In the genomic region with DNA sequence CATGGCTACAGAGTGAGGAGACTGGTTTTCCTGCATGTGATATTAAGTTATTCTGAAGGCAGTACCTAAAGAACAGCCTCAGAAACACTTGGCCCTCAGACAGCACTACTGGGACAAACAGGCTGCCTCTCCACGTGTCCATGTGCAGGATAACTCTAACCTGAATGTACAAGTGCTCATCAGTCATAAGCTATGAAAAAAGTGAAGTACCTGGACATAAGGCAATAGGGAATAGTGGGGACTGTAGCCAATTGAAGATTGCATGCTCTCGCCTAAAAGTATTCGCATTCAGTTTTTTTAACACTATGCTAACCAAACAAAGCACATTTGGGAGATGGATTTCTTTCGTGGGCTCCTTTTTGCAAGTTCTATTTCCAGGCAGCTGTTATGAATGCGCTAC, we compare ENCODE assay signal across 27 cellular contexts. TPM values are rescaled to one million over a fixed set of nuclear protein-coding genes. Genes with fewer than 3 reads are reported as not detected.
"Had no signal": no experiment of that assay in that cellular context is flagged by ENCODE, and none has a peak within 500 bp of the region (broad histone marks: within the 10 kb centered on the region; RNA-seq: fewer than 3 reads in every experiment).

No MANE protein-coding gene starts in this region.

- H3K27ac ChIP-seq: dorsolateral prefrontal cortex, lower lobe of right lung, neural progenitor cell, prostate gland, right atrium auricular region, stomach, thyroid gland, vagina had no signal

- H3K27me3 ChIP-seq: neural progenitor cell, right atrium auricular region, stomach, thyroid gland, vagina had no signal

- H3K36me3 Mint-ChIP-seq: mesothelial cell of epicardium; naive B cell; neural progenitor cell; stimulated activated effector memory CD8-positive, alpha-beta T cell treated with anti-CD3 and anti-CD28 coated beads, Interleukin-12 subunit alpha, Interleukin-12 subunit beta, amount 100 ng/mL, for 72 hours had no signal

- DNase-seq: dorsolateral prefrontal cortex; effector CD4-positive, alpha-beta T cell; hypothalamus; immature natural killer cell; islet precursor cell; kidney glomerular epithelial cell; left colon; left ventricle myocardium superior; lower lobe of right lung; mucosa of descending colon; naive B cell; stimulated activated CD4-positive, alpha-beta T cell treated with anti-CD3 and anti-CD28 coated beads, Interleukin-12 subunit alpha, Interleukin-12 subunit beta, amount 100 ng/mL, for 4 hours; stimulated activated CD4-positive, alpha-beta T cell treated with anti-CD3 and anti-CD28 coated beads, Interleukin-1b, Interleukin-23, amount 100 ng/mL, for 48 hours; stimulated activated CD4-positive, alpha-beta T cell treated with anti-CD3 and anti-CD28 coated beads, Interleukin-4, amount 100 ng/mL, for 24 hours; stimulated activated naive CD4-positive, alpha-beta T cell treated with Interleukin-2 at 50 U/mL for 16 hours; stomach; thyroid gland; trophoblast cell had no signal

- H3K4me1 ChIP-seq: lower lobe of right lung, prostate gland, vagina had no signal

- H3K9me3 ChIP-seq: lower lobe of right lung, mucosa of descending colon, prostate gland, right atrium auricular region, stomach, thyroid gland, vagina had no signal

- H3K27ac Mint-ChIP-seq: immature natural killer cell; mesothelial cell of epicardium; naive B cell; nephron; neural progenitor cell; stimulated activated effector memory CD8-positive, alpha-beta T cell treated with anti-CD3 and anti-CD28 coated beads, Interleukin-12 subunit alpha, Interleukin-12 subunit beta, amount 100 ng/mL, for 72 hours had no signal

- H3K4me2 ChIP-seq: neural progenitor cell, smooth muscle cell had no signal

- H3K9ac ChIP-seq: neural progenitor cell had no signal

- ATAC-seq: left colon; left ventricle myocardium superior; lower lobe of right lung; mucosa of descending colon; sciatic nerve; stimulated activated effector memory CD8-positive, alpha-beta T cell treated with anti-CD3 and anti-CD28 coated beads, Interleukin-12 subunit alpha, Interleukin-12 subunit beta, amount 100 ng/mL, for 72 hours had no signal

- H3K9me3 Mint-ChIP-seq: immature natural killer cell; mesothelial cell of epicardium; nephron; neural progenitor cell; stimulated activated effector memory CD8-positive, alpha-beta T cell treated with anti-CD3 and anti-CD28 coated beads, Interleukin-12 subunit alpha, Interleukin-12 subunit beta, amount 100 ng/mL, for 72 hours had no signal

- H3K36me3 ChIP-seq: lower lobe of right lung, neural progenitor cell, prostate gland, right atrium auricular region, stomach, thyroid gland, vagina had no signal

- H3K4me3 ChIP-seq: dorsolateral prefrontal cortex, lower lobe of right lung, mucosa of descending colon, neural progenitor cell, prostate gland, right atrium auricular region, smooth muscle cell, stomach, thyroid gland, vagina had no signal

- H2AFZ ChIP-seq: neural progenitor cell had no signal

- H3K4me3 Mint-ChIP-seq: immature natural killer cell; mesothelial cell of epicardium; naive B cell; nephron; neural progenitor cell; stimulated activated effector memory CD8-positive, alpha-beta T cell treated with anti-CD3 and anti-CD28 coated beads, Interleukin-12 subunit alpha, Interleukin-12 subunit beta, amount 100 ng/mL, for 72 hours had no signal

RNA-seq across cellular contexts. Expression of a gene that starts 33.0 kb away (rescaled TPM):
- total RNA-seq: mesothelial cell of epicardium had no signal
